25 cellular contexts compared by ENCODE assay signal in the genomic region with DNA sequence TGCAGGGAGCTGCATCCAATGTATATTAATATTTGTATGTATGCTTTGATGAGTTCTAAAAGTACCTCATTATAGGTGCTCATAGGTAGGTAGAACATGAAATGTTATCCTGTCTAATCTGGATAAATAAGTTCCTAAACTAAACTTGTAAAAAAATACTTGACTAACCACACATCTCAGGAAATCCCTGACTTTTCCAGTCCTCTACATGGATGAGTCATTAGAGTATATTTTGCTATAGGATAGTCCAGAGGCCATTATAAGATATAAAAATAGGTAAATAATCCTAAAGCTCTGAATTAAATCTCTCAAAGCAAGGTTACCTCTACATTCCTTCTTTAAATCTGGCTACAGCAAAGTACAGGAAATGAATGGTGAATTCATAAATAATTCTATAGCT.
"Had no signal": no experiment of that assay in that cellular context is flagged by ENCODE, and none has a peak within 500 bp of the region (broad histone marks: within the 10 kb centered on the region; RNA-seq: fewer than 3 reads in every experiment).

No MANE protein-coding gene starts in this region.

- ATAC-seq: activated naive CD8-positive, alpha-beta T cell treated with anti-CD3 and anti-CD28 coated beads, Interleukin-2, amount 50 U/mL, for 24 hours; activated T-cell treated with anti-CD3 and anti-CD28 coated beads, Interleukin-2, amount 50 U/mL, for 4 hours had no signal

- H3K27ac ChIP-seq: cardiac muscle cell, Peyer's patch, SJSA1 had no signal

- FAIRE-seq: TTC549 had no signal

- DNase-seq: activated CD4-positive, alpha-beta T cell treated with anti-CD3 and anti-CD28 coated beads, Interleukin-2, amount 10 ng/mL, durations not matched to agents 24 days and 14 days; activated CD4-positive, alpha-beta T cell treated with anti-CD3 and anti-CD28 coated beads, Interleukin-2, amount 50 U/mL, for 4 hours; activated CD8-positive, alpha-beta memory T cell treated with anti-CD3 and anti-CD28 coated beads, Interleukin-2, amount 50 U/mL, for 4 hours; activated gamma-delta T cell treated with Interleukin-2 at 50 U/mL for 16 hours; activated naive CD4-positive, alpha-beta T cell treated with anti-CD3 and anti-CD28 coated beads for 36 hours; activated naive CD8-positive, alpha-beta T cell treated with anti-CD3 and anti-CD28 coated beads, Interleukin-2, amount 50 U/mL, for 24 hours; activated T-cell treated with anti-CD3 and anti-CD28 coated beads for 4 hours; activated T-cell treated with anti-CD3 and anti-CD28 coated beads, Interleukin-2, amount 50 U/mL, for 4 hours; anterior cingulate cortex; Karpas-422; MM.1S; NCI-H1092 treated with DMSO at 0.1 percent for 48 hours; NCI-H1417 treated with DMSO at 0.1 percent for 48 hours; NCI-H1694; NCI-H1930; NCI-H2081 treated with DMSO at 0.1 percent for 48 hours; NCI-H345; NCI-H524 treated with DMSO at 0.1 percent for 48 hours; Peyer's patch; RPMI8226; SHP77 treated with DMSO at 0.1 percent for 48 hours; SK-N-SH had no signal

- H3K9me3 ChIP-seq: Peyer's patch, SJSA1, SK-N-SH had no signal

- H3K4me2 ChIP-seq: SK-N-SH had no signal

- H3K4me1 ChIP-seq: Peyer's patch, SJSA1 had no signal

- H3K4me3 ChIP-seq: cardiac muscle cell, Peyer's patch, SJSA1 had no signal
